8 cellular contexts compared by ENCODE assay signal in the genomic region with DNA sequence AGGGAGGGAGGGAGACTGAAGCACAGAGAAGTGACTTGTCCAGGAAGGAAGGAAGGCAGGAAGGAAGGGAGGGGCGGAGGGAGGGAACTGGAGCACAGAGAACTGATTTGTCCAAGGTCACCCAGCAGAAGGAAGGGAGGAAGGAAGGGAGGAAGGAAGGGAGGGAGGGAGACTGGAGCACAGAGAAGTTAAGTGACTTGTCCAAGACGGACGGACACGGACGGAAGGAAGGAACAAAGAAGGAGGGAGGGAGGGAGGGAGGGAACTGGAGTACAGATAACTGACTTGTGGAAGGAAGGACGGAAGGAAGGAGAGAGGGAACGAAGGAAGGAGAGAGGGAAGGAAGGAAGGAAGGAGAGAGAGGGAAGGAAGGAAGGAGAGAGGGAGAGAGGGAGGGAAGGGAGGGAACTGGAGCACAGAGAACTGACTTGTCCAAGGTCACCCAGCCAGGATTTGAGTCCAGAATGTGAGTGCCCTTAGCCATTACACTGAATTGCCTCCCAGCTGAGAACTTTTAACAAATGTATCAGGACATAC. TPM values are rescaled to one million over a fixed set of nuclear protein-coding genes. Genes with fewer than 3 reads are reported as not detected.
DNase-seq lines count a peak whose midpoint lies in the region; ATAC-seq, FAIRE-seq and TF ChIP-seq lines count a peak whose summit lies in the region.

No MANE protein-coding gene starts in this region.

- no peak overlapping the region for H3K9ac ChIP-seq in neural progenitor cell

- no peak overlapping the region for H3K27ac ChIP-seq in neural progenitor cell

- peak overlapping the region; percentile 90 for H3K27ac Mint-ChIP-seq in central memory CD8-positive, alpha-beta T cell (ENCODE audit: low read depth)
- H3K27ac Mint-ChIP-seq in neural progenitor cell, result no peak overlapping the region
- no peak overlapping the region for H3K27ac Mint-ChIP-seq in activated CD4-positive, alpha-beta T cell treated with anti-CD3 and anti-CD28 coated beads, Interleukin-2, amount 10 ng/mL, durations not matched to agents 7 days and 5 days

- CTCF ChIA-PET in activated CD4-positive, alpha-beta T cell treated with anti-CD3 and anti-CD28 coated beads, Interleukin-2, amount 10 ng/mL, durations not matched to agents 7 days and 5 days (lab: Charles Lee), result interaction anchor here (0.8 to 1.7 kb wide), 2 partner anchors 12 to 17 kb away, joined by 3 to 4 read pairs; no protein-coding TSS in a partner anchor

- POLR2A ChIA-PET in activated CD4-positive, alpha-beta T cell treated with anti-CD3 and anti-CD28 coated beads, Interleukin-2, amount 10 ng/mL, durations not matched to agents 7 days and 5 days (lab: Charles Lee), result no interaction called here

- peaks cover 23% of the 10 kb centered on the region for H3F3A ChIP-seq in neural progenitor cell (ENCODE audit: low read depth)

- FAIRE-seq in G401.6 (lab: Jason Lieb, UNC), result peak; percentile 15

- H3K9me3 Mint-ChIP-seq in central memory CD8-positive, alpha-beta T cell, result no peaks in the 10 kb centered on the region
- no peaks in the 10 kb centered on the region for H3K9me3 Mint-ChIP-seq in neural progenitor cell
- H3K9me3 Mint-ChIP-seq in activated CD4-positive, alpha-beta T cell treated with anti-CD3 and anti-CD28 coated beads, Interleukin-2, amount 10 ng/mL, durations not matched to agents 7 days and 5 days, result no peaks in the 10 kb centered on the region

- no peak for TF ChIP-seq CTCF in neural progenitor cell (IDR thresholded peaks at IDR 0.05)

- H3K36me3 Mint-ChIP-seq in central memory CD8-positive, alpha-beta T cell (ENCODE audit: insufficient read depth), result peaks cover 5% of the 10 kb centered on the region
- H3K36me3 Mint-ChIP-seq in neural progenitor cell, result no peaks in the 10 kb centered on the region
- peaks cover 2% of the 10 kb centered on the region for H3K36me3 Mint-ChIP-seq in activated CD4-positive, alpha-beta T cell treated with anti-CD3 and anti-CD28 coated beads, Interleukin-2, amount 10 ng/mL, durations not matched to agents 7 days and 5 days (ENCODE audit: low read depth)

- peaks cover 42% of the 10 kb centered on the region for H3K4me1 Mint-ChIP-seq in central memory CD8-positive, alpha-beta T cell
- H3K4me1 Mint-ChIP-seq in neural progenitor cell, result peaks cover 13% of the 10 kb centered on the region
- peaks cover 38% of the 10 kb centered on the region for H3K4me1 Mint-ChIP-seq in activated CD4-positive, alpha-beta T cell treated with anti-CD3 and anti-CD28 coated beads, Interleukin-2, amount 10 ng/mL, durations not matched to agents 7 days and 5 days

- peaks cover 32% of the 10 kb centered on the region for H3K27me3 ChIP-seq in neural progenitor cell

- H3K4me2 ChIP-seq in neural progenitor cell, result peak overlapping the region; percentile 93

- peaks cover 5% of the 10 kb centered on the region for H3K79me2 ChIP-seq in neural progenitor cell (ENCODE audit: low read depth)

- peaks cover 8% of the 10 kb centered on the region for H4K20me1 ChIP-seq in neural progenitor cell (ENCODE audit: low read depth)

- DNase-seq in M059J (ENCODE audit: low read depth), result peak; percentile 17
- no peak for DNase-seq in central memory CD8-positive, alpha-beta T cell (ENCODE audit: low spot score in 2 of 2)
- DNase-seq in neural progenitor cell (ENCODE audit: low spot score), result no peak
- no peak for DNase-seq in activated CD4-positive, alpha-beta T cell treated with anti-CD3 and anti-CD28 coated beads, Interleukin-2, amount 10 ng/mL, durations not matched to agents 7 days and 5 days
- DNase-seq in activated CD4-positive, alpha-beta T cell treated with anti-CD3 and anti-CD28 coated beads for 48 hours, result no peak

- H3K4me1 ChIP-seq in neural progenitor cell, result peaks cover 6% of the 10 kb centered on the region

- peak overlapping the region; percentile 96 for H3K4me3 Mint-ChIP-seq in central memory CD8-positive, alpha-beta T cell
- H3K4me3 Mint-ChIP-seq in neural progenitor cell, result no peak overlapping the region
- no peak overlapping the region for H3K4me3 Mint-ChIP-seq in activated CD4-positive, alpha-beta T cell treated with anti-CD3 and anti-CD28 coated beads, Interleukin-2, amount 10 ng/mL, durations not matched to agents 7 days and 5 days

- no peak overlapping the region for H2AFZ ChIP-seq in neural progenitor cell (replicated peaks)

- no peak for ATAC-seq in central memory CD8-positive, alpha-beta T cell (replicated peaks; ENCODE audit: extremely low read depth, poor library complexity, severe bottlenecking)
- no peak for ATAC-seq in GM19452 (IDR thresholded peaks at IDR 0.05; ENCODE audit: unreplicated experiment)
- no peak for ATAC-seq in HG02571 (IDR thresholded peaks at IDR 0.05; ENCODE audit: unreplicated experiment)

- H3K27me3 Mint-ChIP-seq in central memory CD8-positive, alpha-beta T cell, result no peaks in the 10 kb centered on the region
- peaks cover 51% of the 10 kb centered on the region for H3K27me3 Mint-ChIP-seq in neural progenitor cell (ENCODE audit: insufficient read depth, low read depth)
- no peaks in the 10 kb centered on the region for H3K27me3 Mint-ChIP-seq in activated CD4-positive, alpha-beta T cell treated with anti-CD3 and anti-CD28 coated beads, Interleukin-2, amount 10 ng/mL, durations not matched to agents 7 days and 5 days

- H3K9me3 ChIP-seq in neural progenitor cell (ENCODE audit: low read depth), result no peaks in the 10 kb centered on the region

- H3K36me3 ChIP-seq in neural progenitor cell, result no peaks in the 10 kb centered on the region

- no peak overlapping the region for H3K4me3 ChIP-seq in neural progenitor cell

RNA-seq across cellular contexts. Expression of a gene that starts 1.5 kb away (rescaled TPM):
- 26.4 and 33.4 TPM in 2 replicates for total RNA-seq in M059J (2014; rRNA removed; shearing (Covaris generic))
- total RNA-seq in neural progenitor cell (ENCODE audit: low replicate concordance), result 9.8 and 10.3 TPM in 2 replicates
- total RNA-seq in activated CD4-positive, alpha-beta T cell treated with anti-CD3 and anti-CD28 coated beads, Interleukin-2, amount 10 ng/mL, durations not matched to agents 7 days and 5 days, result 1 to 10 TPM; 7.7 to 7.8 TPM
